ENCODE assay signal across 25 cellular contexts in the genomic region with DNA sequence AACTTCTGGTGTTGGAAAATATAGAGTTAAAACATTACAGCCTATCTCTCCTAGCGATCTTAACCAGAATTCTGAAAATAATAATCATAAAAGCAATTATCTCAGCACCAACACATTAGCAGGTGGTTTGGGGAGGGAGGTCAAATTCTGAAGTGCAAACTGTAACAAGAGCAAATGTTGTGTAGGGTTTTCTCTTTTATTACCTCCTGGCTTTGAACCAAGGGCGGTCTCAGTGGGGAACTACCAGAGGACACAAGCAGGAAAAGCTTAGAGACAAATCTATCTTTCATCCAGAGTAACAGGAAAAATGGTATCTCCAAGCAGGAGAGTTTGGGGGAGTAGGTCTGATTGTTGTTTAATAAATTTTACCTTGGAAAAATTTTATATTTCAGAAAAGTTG.
"Had no signal": no experiment of that assay in that cellular context is flagged by ENCODE, and none has a peak within 500 bp of the region (broad histone marks: within the 10 kb centered on the region; RNA-seq: fewer than 3 reads in every experiment).

No MANE protein-coding gene starts in this region.

- H3K4me3 ChIP-seq: breast epithelium, ovary, skin epidermis, thoracic aorta, vagina had no signal

- H3K36me3 ChIP-seq: breast epithelium, ovary, thoracic aorta, vagina had no signal

- H3K27me3 ChIP-seq: breast epithelium, ovary, vagina had no signal

- ATAC-seq: activated naive CD4-positive, alpha-beta T cell treated with anti-CD3 and anti-CD28 coated beads, Interleukin-2, amount 50 U/mL, for 72 hours; esophagus mucosa; left cardiac atrium; naive thymus-derived CD4-positive, alpha-beta T cell; sciatic nerve; stimulated activated effector memory CD8-positive, alpha-beta T cell treated with anti-CD3 and anti-CD28 coated beads, Interleukin-12 subunit alpha, Interleukin-12 subunit beta, amount 100 ng/mL, for 72 hours had no signal

- H3K27ac ChIP-seq: breast epithelium, ovary, skin epidermis, thoracic aorta, vagina had no signal

- FAIRE-seq: keratinocyte had no signal

- DNase-seq: activated CD4-positive, alpha-beta memory T cell treated with anti-CD3 and anti-CD28 coated beads, Interleukin-2, amount 10 ng/mL, durations not matched to agents 7 days and 5 days; activated CD4-positive, alpha-beta T cell treated with anti-CD3 and anti-CD28 coated beads, Interleukin-2, amount 10 ng/mL, durations not matched to agents 7 days and 5 days; activated CD4-positive, CD25-positive, alpha-beta regulatory T cell treated with anti-CD3 and anti-CD28 coated beads, Interleukin-2, amount 50 U/mL, for 72 hours; activated CD8-positive, alpha-beta memory T cell treated with anti-CD3 and anti-CD28 coated beads, Interleukin-2, amount 50 U/mL, for 48 hours; activated gamma-delta T cell; activated T-cell treated with anti-CD3 and anti-CD28 coated beads, Interleukin-2, amount 50 U/mL, for 24 hours; central memory CD4-positive, alpha-beta T cell; endodermal cell; foreskin fibroblast; head of caudate nucleus; hippocampal formation; left cardiac atrium; mammary epithelial cell; naive thymus-derived CD4-positive, alpha-beta T cell; ovary; stimulated activated CD4-positive, alpha-beta T cell treated with anti-CD3 and anti-CD28 coated beads, Interleukin-4, amount 100 ng/mL, for 24 hours had no signal

- H3K4me1 ChIP-seq: breast epithelium had no signal

- H3K9me3 ChIP-seq: breast epithelium, ovary, thoracic aorta, vagina had no signal
